ENCODE assay signal across 17 cellular contexts in genomic region chr3:126927405-126927750, GRCh38. TPM values are rescaled to one million over a fixed set of nuclear protein-coding genes. Genes with fewer than 3 reads are reported as not detected.
DNase-seq lines count a peak whose midpoint lies in the region; ATAC-seq, FAIRE-seq and TF ChIP-seq lines count a peak whose summit lies in the region.
"Had no signal": no experiment of that assay in that cellular context is flagged by ENCODE, and none has a peak within 500 bp of the region (broad histone marks: within the 10 kb centered on the region; RNA-seq: fewer than 3 reads in every experiment).

No MANE protein-coding gene starts in this region.

- H3K79me2 ChIP-seq in astrocyte (ENCODE audit: insufficient read depth, low read length): no peaks in the 10 kb centered on the region
- no peaks in the 10 kb centered on the region for H3K79me2 ChIP-seq in smooth muscle cell (ENCODE audit: low read depth)

- intact Hi-C loops in left ventricle myocardium inferior (cut with micrococcal nuclease): no loop called here

- no peaks in the 10 kb centered on the region for H3K27me3 ChIP-seq in MG63
- H3K27me3 ChIP-seq in astrocyte (ENCODE audit: insufficient read depth, low read length): no peaks in the 10 kb centered on the region
- peaks cover 51% of the 10 kb centered on the region for H3K27me3 ChIP-seq in left ventricle myocardium inferior (ENCODE audit: low read depth)
- no peaks in the 10 kb centered on the region for H3K27me3 ChIP-seq in smooth muscle cell (ENCODE audit: low read depth)

- WGBS in smooth muscle cell (ENCODE audit: low lambda C conversion rate): 38% methylated on average over 4 of the region's 4 CpGs

- no peak overlapping the region for H2AFZ ChIP-seq in astrocyte (ENCODE audit: low read depth, low read length)
- H2AFZ ChIP-seq in smooth muscle cell (ENCODE audit: low read depth): no peak overlapping the region

- H3K4me1 Mint-ChIP-seq in astrocyte (ENCODE audit: low read depth, unreplicated experiment): peaks cover 29% of the 10 kb centered on the region

- H3K4me3 ChIP-seq in MG63 (no peak overlapping the region), astrocyte (ENCODE audit: insufficient read depth, low read depth, low read length) (no peak overlapping the region), left ventricle myocardium inferior (no peak overlapping the region), smooth muscle cell (no peak overlapping the region)

- peak overlapping the region; percentile 55 for H3K4me2 ChIP-seq in astrocyte (ENCODE audit: low read length)
- H3K4me2 ChIP-seq in smooth muscle cell: peak overlapping the region; percentile 66

- H3K27me3 Mint-ChIP-seq in astrocyte (ENCODE audit: low read depth, unreplicated experiment): peaks cover 5% of the 10 kb centered on the region
- H3K27me3 Mint-ChIP-seq: activated T-helper 17 cell treated with anti-CD3 and anti-CD28 coated beads, Interleukin-2, amount 50 U/mL, for 72 hours; stimulated activated naive CD8-positive, alpha-beta T cell treated with anti-CD3 and anti-CD28 coated beads, Interleukin-15, Interleukin-2, amounts not matched to agents 100 ng/mL and 50 ng/mL, for 24 hours had no signal

- FAIRE-seq in astrocyte (lab: Jason Lieb, UNC): no peak

- ATAC-seq in GM21528 (IDR thresholded peaks at IDR 0.05; ENCODE audit: low FRiP score, unreplicated experiment) (no peak), GM21825 (IDR thresholded peaks at IDR 0.05; ENCODE audit: unreplicated experiment) (no peak)
- ATAC-seq: activated T-helper 17 cell treated with anti-CD3 and anti-CD28 coated beads, Interleukin-2, amount 50 U/mL, for 72 hours; left colon; naive thymus-derived CD4-positive, alpha-beta T cell had no signal

- H3K36me3 ChIP-seq in MG63 (no peaks in the 10 kb centered on the region), astrocyte (ENCODE audit: insufficient read depth, low read length) (no peaks in the 10 kb centered on the region), left ventricle myocardium inferior (no peaks in the 10 kb centered on the region), smooth muscle cell (ENCODE audit: low read depth) (no peaks in the 10 kb centered on the region)

- H3F3A ChIP-seq in smooth muscle cell (ENCODE audit: low read depth): peaks cover 18% of the 10 kb centered on the region

- H3K27ac Mint-ChIP-seq in astrocyte (ENCODE audit: unreplicated experiment): no peak overlapping the region
- H3K27ac Mint-ChIP-seq: stimulated activated naive CD8-positive, alpha-beta T cell treated with anti-CD3 and anti-CD28 coated beads, Interleukin-15, Interleukin-2, amounts not matched to agents 100 ng/mL and 50 ng/mL, for 24 hours; T-helper 2 cell treated with Interferon-gamma antibody and Interleukin-4, amounts not matched to agents 5 μg/mL and 100 μg/mL, for 36 hours had no signal

- DNase-seq in MG63 (peak; percentile 57), astrocyte (ENCODE audit: low read depth) (no peak), left ventricle myocardium inferior (no peak), smooth muscle cell (lab: John Stamatoyannopoulos, UW; ENCODE audit: unreplicated experiment) (no peak), GM13977 (ENCODE audit: low spot score) (no peak), KG1 (lab: John Stamatoyannopoulos, UW) (no peak)
- DNase-seq: GDM1; Karpas-422; left colon; naive thymus-derived CD4-positive, alpha-beta T cell; NCI-H510A treated with DMSO at 0.1 percent for 48 hours; RPMI8226 had no signal

- H3K27ac ChIP-seq in astrocyte (ENCODE audit: low read depth, low read length) (peak overlapping the region; percentile 44), left ventricle myocardium inferior (replicated peaks) (peak overlapping the region; percentile 70), smooth muscle cell (ENCODE audit: low read depth) (peak overlapping the region; percentile 74)

- H3K4me1 ChIP-seq in astrocyte (ENCODE audit: insufficient read depth, low read length): peaks cover 40% of the 10 kb centered on the region
- H3K4me1 ChIP-seq in left ventricle myocardium inferior: peaks cover 43% of the 10 kb centered on the region
- peaks cover 15% of the 10 kb centered on the region for H3K4me1 ChIP-seq in smooth muscle cell (ENCODE audit: low read depth)

- H4K20me1 ChIP-seq in astrocyte (ENCODE audit: insufficient read depth, low read length) (no peaks in the 10 kb centered on the region), smooth muscle cell (ENCODE audit: low read depth) (no peaks in the 10 kb centered on the region)

- TF ChIP-seq CTCF in astrocyte (IDR thresholded peaks at IDR 0.05; ENCODE audit: insufficient read depth, low read depth, low read length): no peak
- no peak for TF ChIP-seq CTCF in left ventricle myocardium inferior (IDR thresholded peaks at IDR 0.05; ENCODE audit: borderline replicate concordance)
- TF ChIP-seq CTCF in smooth muscle cell (IDR thresholded peaks at IDR 0.05; ENCODE audit: borderline replicate concordance, insufficient read depth, poor library complexity, severe bottlenecking): no peak
- TF ChIP-seq CTCF in GM13977 (IDR thresholded peaks at IDR 0.05; ENCODE audit: extremely low read depth, insufficient read depth, missing control alignments): no peak

- H3K9ac ChIP-seq in astrocyte (ENCODE audit: low read length) (peak overlapping the region; percentile 44), smooth muscle cell (ENCODE audit: low read depth) (no peak overlapping the region)

- H3K9me3 Mint-ChIP-seq in astrocyte (ENCODE audit: unreplicated experiment): no peaks in the 10 kb centered on the region
- H3K9me3 Mint-ChIP-seq: activated T-helper 17 cell treated with anti-CD3 and anti-CD28 coated beads, Interleukin-2, amount 50 U/mL, for 72 hours; naive thymus-derived CD4-positive, alpha-beta T cell; stimulated activated naive CD8-positive, alpha-beta T cell treated with anti-CD3 and anti-CD28 coated beads, Interleukin-15, Interleukin-2, amounts not matched to agents 100 ng/mL and 50 ng/mL, for 24 hours; T-helper 2 cell treated with Interferon-gamma antibody and Interleukin-4, amounts not matched to agents 5 μg/mL and 100 μg/mL, for 36 hours had no signal

- H3K9me3 ChIP-seq in MG63 (no peaks in the 10 kb centered on the region), astrocyte (ENCODE audit: insufficient read depth, low read depth, low read length) (no peaks in the 10 kb centered on the region), left ventricle myocardium inferior (replicated peaks) (no peaks in the 10 kb centered on the region), smooth muscle cell (replicated peaks; ENCODE audit: low read depth) (no peaks in the 10 kb centered on the region)

- in situ Hi-C loops in GM13977 (cut with MboI; ENCODE audit: low pct_unique_long_range_greater_than_20kb, low sequenced_read_pairs, unreplicated experiment): no loop called here

- peaks cover 8% of the 10 kb centered on the region for H3K36me3 Mint-ChIP-seq in astrocyte (ENCODE audit: low read depth, unreplicated experiment)

- no peak overlapping the region for H3K4me3 Mint-ChIP-seq in astrocyte (ENCODE audit: unreplicated experiment)
- H3K4me3 Mint-ChIP-seq: activated T-helper 17 cell treated with anti-CD3 and anti-CD28 coated beads, Interleukin-2, amount 50 U/mL, for 72 hours; naive thymus-derived CD4-positive, alpha-beta T cell; stimulated activated naive CD8-positive, alpha-beta T cell treated with anti-CD3 and anti-CD28 coated beads, Interleukin-15, Interleukin-2, amounts not matched to agents 100 ng/mL and 50 ng/mL, for 24 hours; T-helper 2 cell treated with Interferon-gamma antibody and Interleukin-4, amounts not matched to agents 5 μg/mL and 100 μg/mL, for 36 hours had no signal

RNA-seq across cellular contexts. Expression of gene PLXNA1, which starts 55.5 kb away (rescaled TPM):
- 29.7 and 54.2 TPM in 2 replicates for total RNA-seq in MG63 (2014; rRNA removed; shearing (Covaris generic); ENCODE audit: low replicate concordance)
- 63.3 and 64.3 TPM in 2 replicates for total RNA-seq in astrocyte
- 26.4 TPM for total RNA-seq in left ventricle myocardium inferior
- total RNA-seq in smooth muscle cell: 50.8 and 57.1 TPM in 2 replicates
- polyA plus RNA-seq in smooth muscle cell: 37.9 and 40.7 TPM in 2 replicates
